Comparison of ENCODE assay signal across 9 cellular contexts in genomic region chr7:76281006-76281705, GRCh38. TPM values are rescaled to one million over a fixed set of nuclear protein-coding genes. Genes with fewer than 3 reads are reported as not detected.
A peak's percentile ranks its signal among the peaks of the same experiment; 100 is the strongest.
DNase-seq lines count a peak whose midpoint lies in the region; ATAC-seq and TF ChIP-seq lines count a peak whose summit lies in the region.
"Had no signal": no experiment of that assay in that cellular context is flagged by ENCODE, and none has a peak within 500 bp of the region (broad histone marks: within the 10 kb centered on the region; RNA-seq: fewer than 3 reads in every experiment).

No MANE protein-coding gene starts in this region.

- H3K36me3 ChIP-seq in Panc1 (ENCODE audit: control insufficient read depth, insufficient read depth, low read length) = no peaks in the 10 kb centered on the region
- no peaks in the 10 kb centered on the region for H3K36me3 ChIP-seq in endodermal cell (ENCODE audit: control insufficient read depth, insufficient read depth, low read length)

- H3K9me3 ChIP-seq in Panc1 (ENCODE audit: control insufficient read depth, insufficient read depth, low read depth, low read length) = no peaks in the 10 kb centered on the region
- no peaks in the 10 kb centered on the region for H3K9me3 ChIP-seq in endodermal cell (ENCODE audit: control insufficient read depth, low read length)

- WGBS in endodermal cell (ENCODE audit: insufficient coverage in 1 of 2, insufficient read length in 1 of 2), 2 experiments = 1 to 14% methylated on average over 5 to 63 of the region's 63 CpGs

- peak overlapping the region; percentile 50 for H3K4me3 Mint-ChIP-seq in endodermal cell
- H3K4me3 Mint-ChIP-seq in nephron progenitor cell = peak overlapping the region; percentile 76

- H3K27me3 Mint-ChIP-seq in endodermal cell (ENCODE audit: insufficient read depth) (peaks cover 84% of the 10 kb centered on the region), nephron progenitor cell (ENCODE audit: low read depth, poor library complexity) (peaks cover 93% of the 10 kb centered on the region)

- ATAC-seq in Panc1 = peak; percentile 19; the same call in 1 of the 2 replicates
- no peak for ATAC-seq in GM21717 (IDR thresholded peaks at IDR 0.05; ENCODE audit: unreplicated experiment)

- POLR2A ChIA-PET in Panc1 (lab: Charles Lee) = interaction anchor here (0.6 kb wide), 1 partner anchor 11 kb away, joined by 3 read pairs; no protein-coding TSS in a partner anchor

- H3K4me3 ChIP-seq in Panc1 (ENCODE audit: low read depth in 2 of 2, low read length in 2 of 2) (peak overlapping the region; percentile 59 to 65), endodermal cell (ENCODE audit: low read length) (no peak overlapping the region)

- in situ Hi-C loops in Panc1 (cut with HindIII; ENCODE audit: low pct_unique_long_range_greater_than_20kb, low sequenced_read_pairs) = no loop called here
- in situ Hi-C loops in ACHN (cut with HindIII; ENCODE audit: low pct_ligation_motif_present, low pct_unique_long_range_greater_than_20kb, low sequenced_read_pairs) = no loop called here

- H3K4me1 ChIP-seq in Panc1 (ENCODE audit: control insufficient read depth, insufficient read depth, low read length) (peaks cover 13% of the 10 kb centered on the region), endodermal cell (ENCODE audit: control insufficient read depth, insufficient read depth, low read length) (no peaks in the 10 kb centered on the region)

- peaks cover 4% of the 10 kb centered on the region for H3K4me1 Mint-ChIP-seq in endodermal cell
- H3K4me1 Mint-ChIP-seq in nephron progenitor cell = peaks cover 14% of the 10 kb centered on the region

- no TSS peak for BruUV-seq in Panc1 (replicated peaks; lab: Mats Ljungman, UMichigan)

- H3K27ac ChIP-seq in Panc1 (ENCODE audit: low read length) (peak overlapping the region; percentile 59; the same call in 1 of the 2 replicates), endodermal cell (ENCODE audit: low read depth, low read length) (no peak overlapping the region)

- H3K27me3 ChIP-seq in Panc1 (ENCODE audit: control insufficient read depth, insufficient read depth, low read length) = no peaks in the 10 kb centered on the region
- peaks cover 67% of the 10 kb centered on the region for H3K27me3 ChIP-seq in endodermal cell (ENCODE audit: control insufficient read depth, insufficient read depth, low read length, poor library complexity, severe bottlenecking)

- no peaks in the 10 kb centered on the region for H3K9me3 Mint-ChIP-seq in endodermal cell
- no peaks in the 10 kb centered on the region for H3K9me3 Mint-ChIP-seq in nephron progenitor cell

- H3K9ac ChIP-seq in endodermal cell (ENCODE audit: extremely low read depth, low read length, poor library complexity, severe bottlenecking) = no peak overlapping the region

- intact Hi-C loops in Panc1 (cut with micrococcal nuclease; ENCODE audit: unreplicated experiment) = no loop called here

- TF ChIP-seq CTCF in Panc1 (IDR thresholded peaks at IDR 0.05) = no peak
- no peak for TF ChIP-seq CTCF in endodermal cell (conservative IDR thresholded peaks at IDR 0.05)
- no peak for TF ChIP-seq CTCF in nephron progenitor cell (IDR thresholded peaks at IDR 0.05)

- H3K36me3 Mint-ChIP-seq in endodermal cell (ENCODE audit: low read depth) = no peaks in the 10 kb centered on the region
- H3K36me3 Mint-ChIP-seq in nephron progenitor cell (ENCODE audit: low read depth) = no peaks in the 10 kb centered on the region

- CTCF ChIA-PET in Panc1 (lab: Charles Lee) = no interaction called here

- DNase-seq in CD1c-positive myeloid dendritic cell (ENCODE audit: extremely low spot score) (peak; percentile 58), Panc1 (ENCODE audit: low read depth, low spot score) (no peak), endodermal cell (no peak), nephron progenitor cell (peak; percentile 59), erythroblast (lab: John Stamatoyannopoulos, UW) (no peak), inferior parietal cortex (ENCODE audit: extremely low spot score) (no peak), ACHN (no peak)
- DNase-seq: stimulated activated CD4-positive, alpha-beta T cell treated with anti-CD3 and anti-CD28 coated beads, Interleukin-15, amount 100 ng/mL, for 24 hours had no signal

- no peak for TF ChIP-seq POLR2A in erythroblast (IDR thresholded peaks at IDR 0.05; ENCODE audit: low read length)

- no peak overlapping the region for H3K27ac Mint-ChIP-seq in endodermal cell
- peak overlapping the region; percentile 55 for H3K27ac Mint-ChIP-seq in nephron progenitor cell

RNA-seq across cellular contexts. Expression of gene HSPB1, which starts 21.3 kb away (rescaled TPM):
- 422 TPM for total RNA-seq in Panc1 (2021; ENCODE audit: unreplicated experiment)
- polyA plus RNA-seq in Panc1 (2012; ENCODE audit: insufficient read length) = 1,072 TPM
- total RNA-seq in endodermal cell = 100 to 1,000 TPM; 244 to 248 TPM
- 401 TPM for polyA plus RNA-seq in endodermal cell (2013, experiment 1 of 2)
- polyA plus RNA-seq in endodermal cell (2013, experiment 2 of 2) = 422 TPM

Comparison
In these comparisons a context has a peak if more than half of its experiments do, and no peak if none do; other contexts are left out.
1. DNase-seq: peak in CD1c-positive myeloid dendritic cell (single experiment) and nephron progenitor cell (single experiment); none in Panc1 (single experiment), endodermal cell (single experiment), erythroblast (0 of 2), inferior parietal cortex (single experiment) and ACHN (single experiment).